ENCODE assay signal across 28 cellular contexts in genomic region chr10:62993121-62993520, GRCh38.
DNase-seq lines count a peak whose midpoint lies in the region; ATAC-seq and TF ChIP-seq lines count a peak whose summit lies in the region.
"Had no signal": no experiment of that assay in that cellular context is flagged by ENCODE, and none has a peak within 500 bp of the region (broad histone marks: within the 10 kb centered on the region; RNA-seq: fewer than 3 reads in every experiment).

No MANE protein-coding gene starts in this region.

- intact Hi-C loops in naive thymus-derived CD4-positive, alpha-beta T cell (cut with micrococcal nuclease) = no loop called here

- POLR2A ChIA-PET in naive thymus-derived CD4-positive, alpha-beta T cell (lab: Charles Lee) = no interaction called here

- no peak for TF ChIP-seq EP300 in suprapubic skin (IDR thresholded peaks at IDR 0.05)

- no peaks in the 10 kb centered on the region for H3K36me3 Mint-ChIP-seq in activated naive CD8-positive, alpha-beta T cell treated with anti-CD3 and anti-CD28 coated beads, Interleukin-2, amount 50 U/mL, for 24 hours (ENCODE audit: low read depth)
- no peaks in the 10 kb centered on the region for H3K36me3 Mint-ChIP-seq in activated naive CD8-positive, alpha-beta T cell treated with anti-CD3 and anti-CD28 coated beads for 36 hours
- no peaks in the 10 kb centered on the region for H3K36me3 Mint-ChIP-seq in naive thymus-derived CD4-positive, alpha-beta T cell
- H3K36me3 Mint-ChIP-seq: CD8-positive, alpha-beta memory T cell had no signal

- H3K36me3 ChIP-seq in suprapubic skin = no peaks in the 10 kb centered on the region
- H3K36me3 ChIP-seq in naive thymus-derived CD4-positive, alpha-beta T cell (ENCODE audit: control insufficient read depth in 2 of 3, insufficient read depth in 3 of 3, low read length in 3 of 3) = no peaks in the 10 kb centered on the region
- H3K36me3 ChIP-seq: cardiac muscle cell, sigmoid colon, SJSA1, stomach, tibial artery had no signal

- no peak for DNase-seq in activated naive CD8-positive, alpha-beta T cell treated with anti-CD3 and anti-CD28 coated beads, Interleukin-2, amount 50 U/mL, for 24 hours
- DNase-seq in activated naive CD8-positive, alpha-beta T cell treated with anti-CD3 and anti-CD28 coated beads for 36 hours = no peak
- peak; percentile 65 for DNase-seq in RPMI7951 (ENCODE audit: low read depth)
- DNase-seq in fibroblast of peridontal ligament (ENCODE audit: extremely low read depth) = peak; percentile 19
- DNase-seq in suprapubic skin (ENCODE audit: low spot score in 2 of 2) = no peak
- no peak for DNase-seq in naive thymus-derived CD4-positive, alpha-beta T cell
- DNase-seq: activated CD4-positive, alpha-beta T cell treated with anti-CD3 and anti-CD28 coated beads for 1 hour; activated CD8-positive, alpha-beta memory T cell treated with anti-CD3 and anti-CD28 coated beads for 24 hours; amniotic stem cell; CD8-positive, alpha-beta memory T cell; DMS 273 treated with DMSO at 0.1 percent for 48 hours; effector memory CD4-positive, alpha-beta T cell; H9; mesendoderm; NCI-H1105; NCI-H1930; NCI-H526 treated with DMSO at 0.1 percent for 48 hours; sigmoid colon; stomach; tibial artery had no signal

- H3K4me1 Mint-ChIP-seq in activated naive CD8-positive, alpha-beta T cell treated with anti-CD3 and anti-CD28 coated beads, Interleukin-2, amount 50 U/mL, for 24 hours = peaks cover 68% of the 10 kb centered on the region
- H3K4me1 Mint-ChIP-seq in activated naive CD8-positive, alpha-beta T cell treated with anti-CD3 and anti-CD28 coated beads for 36 hours = peaks cover 18% of the 10 kb centered on the region
- peaks cover 0 to 32% (median 6%) of the 10 kb centered on the region in 7 donors for H3K4me1 Mint-ChIP-seq in naive thymus-derived CD4-positive, alpha-beta T cell
- H3K4me1 Mint-ChIP-seq: CD8-positive, alpha-beta memory T cell; H9 had no signal

- no peaks in the 10 kb centered on the region for H3K9me3 ChIP-seq in suprapubic skin
- H3K9me3 ChIP-seq in naive thymus-derived CD4-positive, alpha-beta T cell (ENCODE audit: control insufficient read depth in 2 of 3, low read length in 3 of 3) = no peaks in the 10 kb centered on the region
- H3K9me3 ChIP-seq: A549, sigmoid colon, SJSA1, stomach, tibial artery had no signal

- H3K27me3 Mint-ChIP-seq in activated naive CD8-positive, alpha-beta T cell treated with anti-CD3 and anti-CD28 coated beads, Interleukin-2, amount 50 U/mL, for 24 hours = peaks cover 3% of the 10 kb centered on the region
- H3K27me3 Mint-ChIP-seq in activated naive CD8-positive, alpha-beta T cell treated with anti-CD3 and anti-CD28 coated beads for 36 hours = peaks cover 16% of the 10 kb centered on the region
- H3K27me3 Mint-ChIP-seq in naive thymus-derived CD4-positive, alpha-beta T cell = peaks cover 0 to 30% (median 4%) of the 10 kb centered on the region in 5 donors
- H3K27me3 Mint-ChIP-seq: progenitor cell of endocrine pancreas had no signal

- no peak overlapping the region for H3K4me3 ChIP-seq in suprapubic skin
- H3K4me3 ChIP-seq in naive thymus-derived CD4-positive, alpha-beta T cell (ENCODE audit: low read length) = no peak overlapping the region
- H3K4me3 ChIP-seq: A549, cardiac muscle cell, coronary artery, sigmoid colon, SJSA1, stomach, tibial artery had no signal

- H3K27me3 ChIP-seq in suprapubic skin = no peaks in the 10 kb centered on the region
- H3K27me3 ChIP-seq in naive thymus-derived CD4-positive, alpha-beta T cell (ENCODE audit: control insufficient read depth in 2 of 2, insufficient read depth in 2 of 2, low read length in 2 of 2) = no peaks in the 10 kb centered on the region
- H3K27me3 ChIP-seq: sigmoid colon, SJSA1, stomach, tibial artery had no signal

- peak overlapping the region; percentile 98 for H3K27ac Mint-ChIP-seq in activated naive CD8-positive, alpha-beta T cell treated with anti-CD3 and anti-CD28 coated beads, Interleukin-2, amount 50 U/mL, for 24 hours
- no peak overlapping the region for H3K27ac Mint-ChIP-seq in activated naive CD8-positive, alpha-beta T cell treated with anti-CD3 and anti-CD28 coated beads for 36 hours
- H3K27ac Mint-ChIP-seq in naive thymus-derived CD4-positive, alpha-beta T cell = no peak overlapping the region
- H3K27ac Mint-ChIP-seq: B cell; CD8-positive, alpha-beta memory T cell; H9; progenitor cell of endocrine pancreas had no signal

- peak overlapping the region; percentile 36 for H3K27ac ChIP-seq in suprapubic skin
- no peak overlapping the region for H3K27ac ChIP-seq in naive thymus-derived CD4-positive, alpha-beta T cell (ENCODE audit: low read depth, low read length)
- H3K27ac ChIP-seq: A549, cardiac muscle cell, sigmoid colon, SJSA1, tibial artery had no signal

- peak overlapping the region; percentile 70 for H3K4me3 Mint-ChIP-seq in activated naive CD8-positive, alpha-beta T cell treated with anti-CD3 and anti-CD28 coated beads, Interleukin-2, amount 50 U/mL, for 24 hours
- H3K4me3 Mint-ChIP-seq in activated naive CD8-positive, alpha-beta T cell treated with anti-CD3 and anti-CD28 coated beads for 36 hours = no peak overlapping the region
- H3K4me3 Mint-ChIP-seq in naive thymus-derived CD4-positive, alpha-beta T cell = no peak overlapping the region
- H3K4me3 Mint-ChIP-seq: B cell; CD8-positive, alpha-beta memory T cell; H9 had no signal

- H3K9me3 Mint-ChIP-seq in activated naive CD8-positive, alpha-beta T cell treated with anti-CD3 and anti-CD28 coated beads, Interleukin-2, amount 50 U/mL, for 24 hours = no peaks in the 10 kb centered on the region
- H3K9me3 Mint-ChIP-seq in activated naive CD8-positive, alpha-beta T cell treated with anti-CD3 and anti-CD28 coated beads for 36 hours = no peaks in the 10 kb centered on the region
- H3K9me3 Mint-ChIP-seq in naive thymus-derived CD4-positive, alpha-beta T cell = no peaks in the 10 kb centered on the region
- H3K9me3 Mint-ChIP-seq: CD8-positive, alpha-beta memory T cell; H9 had no signal

- peaks cover 20% of the 10 kb centered on the region for H3K4me1 ChIP-seq in suprapubic skin
- H3K4me1 ChIP-seq in naive thymus-derived CD4-positive, alpha-beta T cell (ENCODE audit: control insufficient read depth in 2 of 2, insufficient read depth in 2 of 2, low read length in 2 of 2) = no peaks in the 10 kb centered on the region
- H3K4me1 ChIP-seq: A549, sigmoid colon had no signal

- no peak for TF ChIP-seq POLR2A in suprapubic skin (IDR thresholded peaks at IDR 0.05)

- no peak for ATAC-seq in activated naive CD8-positive, alpha-beta T cell treated with anti-CD3 and anti-CD28 coated beads, Interleukin-2, amount 50 U/mL, for 24 hours
- no peak for ATAC-seq in naive thymus-derived CD4-positive, alpha-beta T cell
- no peak for ATAC-seq in HG03457 (IDR thresholded peaks at IDR 0.05; ENCODE audit: unreplicated experiment)
- no peak for ATAC-seq in GM18861 (IDR thresholded peaks at IDR 0.05; ENCODE audit: unreplicated experiment)
- ATAC-seq: A549 had no signal

- TF ChIP-seq CTCF in suprapubic skin (IDR thresholded peaks at IDR 0.05) = no peak

- CTCF ChIA-PET in naive thymus-derived CD4-positive, alpha-beta T cell (lab: Charles Lee) = no interaction called here

Comparison
In these comparisons a context has a peak if more than half of its experiments do, and no peak if none do; other contexts are left out.
1. DNase-seq: peak in RPMI7951 (single experiment) and fibroblast of peridontal ligament (single experiment); none in activated naive CD8-positive, alpha-beta T cell treated with anti-CD3 and anti-CD28 coated beads, Interleukin-2, amount 50 U/mL, for 24 hours (single experiment), activated naive CD8-positive, alpha-beta T cell treated with anti-CD3 and anti-CD28 coated beads for 36 hours (single experiment), suprapubic skin (0 of 2) and naive thymus-derived CD4-positive, alpha-beta T cell (0 of 9).